Comparison of ENCODE assay signal across 8 cellular contexts in genomic region chr7:140231779-140232491, GRCh38. TPM values are rescaled to one million over a fixed set of nuclear protein-coding genes. Genes with fewer than 3 reads are reported as not detected.
DNase-seq lines count a peak whose midpoint lies in the region; ATAC-seq and TF ChIP-seq lines count a peak whose summit lies in the region.

No MANE protein-coding gene starts in this region.

- H3K4me1 ChIP-seq in heart left ventricle: peaks cover 0 to 41% (median 10%) of the 10 kb centered on the region in 12 donors
- no peaks in the 10 kb centered on the region for H3K4me1 ChIP-seq in mesodermal cell (ENCODE audit: control insufficient read depth, insufficient read depth, low read length, poor library complexity, severe bottlenecking)
- H3K4me1 ChIP-seq in vagina: peaks cover 35% of the 10 kb centered on the region

- POLR2A ChIA-PET in activated naive CD8-positive, alpha-beta T cell treated with anti-CD3 and anti-CD28 coated beads, Interleukin-2, amount 10 ng/mL, durations not matched to agents 7 days and 5 days (lab: Charles Lee): interaction anchor here (0.7 to 4.7 kb wide), 4 partner anchors 22 to 55 kb away, joined by 3 to 34 read pairs (median 18); partner anchors contain the start of gene KDM7A

- H3K36me3 ChIP-seq in heart left ventricle (no peaks in the 10 kb centered on the region), mesodermal cell (ENCODE audit: control insufficient read depth, insufficient read depth, low read length) (no peaks in the 10 kb centered on the region), vagina (no peaks in the 10 kb centered on the region)

- 48 to 53% (median 50%) methylated on average over 12 of the region's 12 CpGs for WGBS in heart left ventricle, 4 donors
- 52 to 56% methylated on average over 6 to 7 of the region's 12 CpGs for whole genome bisulfite sequencing in mesodermal cell (ENCODE audit: insufficient coverage in 2 of 2), 2 experiments

- H3K9me3 ChIP-seq in heart left ventricle: no peaks in the 10 kb centered on the region
- no peaks in the 10 kb centered on the region for H3K9me3 ChIP-seq in mesodermal cell (ENCODE audit: control insufficient read depth, low read length)
- no peaks in the 10 kb centered on the region for H3K9me3 ChIP-seq in vagina

- H3K9me3 Mint-ChIP-seq in activated naive CD8-positive, alpha-beta T cell treated with anti-CD3 and anti-CD28 coated beads, Interleukin-2, amount 10 ng/mL, durations not matched to agents 7 days and 5 days: no peaks in the 10 kb centered on the region

- H3K27ac Mint-ChIP-seq in activated naive CD8-positive, alpha-beta T cell treated with anti-CD3 and anti-CD28 coated beads, Interleukin-2, amount 10 ng/mL, durations not matched to agents 7 days and 5 days: peak overlapping the region; percentile 91

- H3K27ac ChIP-seq in heart left ventricle (peak overlapping the region in 6 of 12 donors; percentile 10 to 84 (median 32)), mesodermal cell (ENCODE audit: low read depth, low read length, severe bottlenecking) (no peak overlapping the region), vagina (peak overlapping the region; percentile 55)

- peaks cover 5% of the 10 kb centered on the region for H3K36me3 Mint-ChIP-seq in activated naive CD8-positive, alpha-beta T cell treated with anti-CD3 and anti-CD28 coated beads, Interleukin-2, amount 10 ng/mL, durations not matched to agents 7 days and 5 days

- H3K4me3 ChIP-seq in heart left ventricle: peak overlapping the region in 10 of 12 donors; percentile 16 to 68 (median 56)
- peak overlapping the region; percentile 50 for H3K4me3 ChIP-seq in mesodermal cell (ENCODE audit: extremely low read depth, insufficient read depth, low read length, poor library complexity, severe bottlenecking)
- H3K4me3 ChIP-seq in vagina: peak overlapping the region; percentile 45 to 72

- ATAC-seq in heart left ventricle: peak in 2 of 4 donors; percentile 4 to 6
- ATAC-seq in left ventricle myocardium superior: no peak
- peak; percentile 4 for ATAC-seq in activated naive CD8-positive, alpha-beta T cell treated with anti-CD3 and anti-CD28 coated beads, Interleukin-2, amount 10 ng/mL, durations not matched to agents 7 days and 5 days (ENCODE audit: low read depth)
- no peak for ATAC-seq in GM18505 (IDR thresholded peaks at IDR 0.05; ENCODE audit: unreplicated experiment)

- peak overlapping the region; percentile 91 for H3K4me3 Mint-ChIP-seq in activated naive CD8-positive, alpha-beta T cell treated with anti-CD3 and anti-CD28 coated beads, Interleukin-2, amount 10 ng/mL, durations not matched to agents 7 days and 5 days

- intact Hi-C loops in heart left ventricle (cut with DNase I): loop anchor here in 4 of 10 donors (2.0 to 10.0 kb wide), 4 partner anchors 55 to 73 kb away; partner anchors contain the start of gene KDM7A (in 3 of the 4)
- intact Hi-C loops in left ventricle myocardium superior (cut with micrococcal nuclease): no loop called here
- intact Hi-C loops in vagina (cut with DNase I): no loop called here

- DNase-seq in heart left ventricle (no peak), left ventricle myocardium superior (no peak), vagina (ENCODE audit: extremely low spot score in 2 of 2) (no peak), mucosa of gallbladder (ENCODE audit: low spot score) (no peak), NCI-H2171 treated with DMSO at 0.1 percent for 48 hours (lab: John Stamatoyannopoulos, UW) (no peak)
- no peak for DNase-seq in activated naive CD8-positive, alpha-beta T cell treated with anti-CD3 and anti-CD28 coated beads, Interleukin-2, amount 10 ng/mL, durations not matched to agents 7 days and 5 days

- H3K27me3 ChIP-seq in heart left ventricle (peaks cover 0 to 7% (median 0%) of the 10 kb centered on the region in 9 donors), vagina (no peaks in the 10 kb centered on the region)

- TF ChIP-seq CTCF in heart left ventricle (IDR thresholded peaks at IDR 0.05): no peak
- no peak for TF ChIP-seq CTCF in vagina (IDR thresholded peaks at IDR 0.05)

- H3K4me1 Mint-ChIP-seq in activated naive CD8-positive, alpha-beta T cell treated with anti-CD3 and anti-CD28 coated beads, Interleukin-2, amount 10 ng/mL, durations not matched to agents 7 days and 5 days: peaks cover 26% of the 10 kb centered on the region

- TF ChIP-seq POLR2A in heart left ventricle (IDR thresholded peaks at IDR 0.05) (no peak), vagina (IDR thresholded peaks at IDR 0.05) (no peak), GM18505 (IDR thresholded peaks at IDR 0.05; ENCODE audit: borderline replicate concordance, extremely low read depth, insufficient read depth, insufficient read length) (no peak)

- H3K27me3 Mint-ChIP-seq in activated naive CD8-positive, alpha-beta T cell treated with anti-CD3 and anti-CD28 coated beads, Interleukin-2, amount 10 ng/mL, durations not matched to agents 7 days and 5 days: no peaks in the 10 kb centered on the region

RNA-seq across cellular contexts. Expression of gene KDM7A, which starts 55.2 kb away (rescaled TPM):
- total RNA-seq in heart left ventricle (10 to 100 TPM in 5 of 9 donors, 1 to 10 TPM in 4; 8.1 to 18.7 (median 13.2) TPM), left ventricle myocardium superior (10.3 TPM), vagina (24.6 TPM), mucosa of gallbladder (9.7 TPM)
- 1 to 10 TPM; 3.0 to 5.9 TPM for polyA plus RNA-seq in heart left ventricle
- 10 to 100 TPM; 20.5 to 21.2 TPM for total RNA-seq in activated naive CD8-positive, alpha-beta T cell treated with anti-CD3 and anti-CD28 coated beads, Interleukin-2, amount 10 ng/mL, durations not matched to agents 7 days and 5 days
- 12.5 TPM for polyA plus RNA-seq in mesodermal cell (2013, experiment 1 of 2)
- 8.2 TPM for polyA plus RNA-seq in mesodermal cell (2013, experiment 2 of 2)
